In genomic region chr9:36018755-36019720, GRCh38 we compare ENCODE assay signal across 26 cellular contexts. TPM values are rescaled to one million over a fixed set of nuclear protein-coding genes. Genes with fewer than 3 reads are reported as not detected.
DNase-seq lines count a peak whose midpoint lies in the region; ATAC-seq and TF ChIP-seq lines count a peak whose summit lies in the region.
"Had no signal": no experiment of that assay in that cellular context is flagged by ENCODE, and none has a peak within 500 bp of the region (broad histone marks: within the 10 kb centered on the region; RNA-seq: fewer than 3 reads in every experiment).

No MANE protein-coding gene starts in this region.

- H3K27ac ChIP-seq in SK-N-SH (ENCODE audit: low read depth in 2 of 2, low read length in 1 of 2), result peak overlapping the region; percentile 66 to 68
- H3K27ac ChIP-seq in fibroblast of lung (ENCODE audit: insufficient read depth, low read length), result no peak overlapping the region
- peak overlapping the region in 4 of 5 donors; percentile 13 to 62 (median 56) for H3K27ac ChIP-seq in stomach
- H3K27ac ChIP-seq: neutrophil, prostate gland, tibial nerve had no signal

- H2AFZ ChIP-seq in SK-N-SH (ENCODE audit: low read depth) (peak overlapping the region; percentile 45; the same call in 1 of the 2 replicates), fibroblast of lung (ENCODE audit: low read length) (no peak overlapping the region)

- TF ChIP-seq RAD21 in SK-N-SH (IDR thresholded peaks at IDR 0.05; ENCODE audit: low read length), result no peak

- no peak for TF ChIP-seq POLR2A in stomach (IDR thresholded peaks at IDR 0.05)

- WGBS in SK-N-SH (ENCODE audit: low lambda C conversion rate), result 69% methylated on average over 9 of the region's 9 CpGs
- 62 to 78% (median 74%) methylated on average over 9 of the region's 9 CpGs for WGBS in stomach, 5 donors

- DNase-seq in EH (ENCODE audit: low read depth) (peak; percentile 85), SK-N-SH (peak; percentile 33), fibroblast of lung (ENCODE audit: low read depth in 2 of 2) (peak; percentile 64 to 89), stomach (no peak), NCI-H187 treated with DMSO at 0.1 percent for 48 hours (lab: John Stamatoyannopoulos, UW) (no peak), islet precursor cell (no peak)
- DNase-seq: activated CD4-positive, alpha-beta memory T cell treated with anti-CD3 and anti-CD28 coated beads for 36 hours; activated CD4-positive, alpha-beta T cell treated with anti-CD3 and anti-CD28 coated beads for 1 hour; activated naive CD4-positive, alpha-beta T cell; activated T-cell treated with anti-CD3 and anti-CD28 coated beads, Interleukin-2, amount 50 U/mL, for 72 hours; Calu3; H7; Karpas-422; naive B cell; NCI-H1436 treated with DMSO at 0.1 percent for 48 hours; NCI-H226; NCI-H526 treated with DMSO at 0.1 percent for 48 hours; Right ventricle myocardium superior; stimulated activated CD4-positive, alpha-beta T cell treated with anti-CD3 and anti-CD28 coated beads, Interleukin-12 subunit alpha, Interleukin-12 subunit beta, amount 100 ng/mL, for 4 hours; stimulated activated CD4-positive, alpha-beta T cell treated with anti-CD3 and anti-CD28 coated beads, Interleukin-2, amount 100 ng/mL, for 48 hours had no signal

- H3K4me3 ChIP-seq in SK-N-SH (ENCODE audit: low read depth in 2 of 2, low read length in 1 of 2) (no peak overlapping the region), fibroblast of lung (replicated peaks in 1 of 4; ENCODE audit: control extremely low read depth in 1 of 4, insufficient read depth in 1 of 4, low read depth in 3 of 4, low read length in 4 of 4) (no peak overlapping the region), stomach (no peak overlapping the region)
- H3K4me3 ChIP-seq: prostate gland, tibial nerve had no signal

- TF ChIP-seq EP300 in SK-N-SH (IDR thresholded peaks at IDR 0.05; ENCODE audit: borderline replicate concordance in 1 of 2, low read depth in 1 of 2, low read length in 1 of 2), result peak; percentile 8 to 51; a peak in 2 of 4 replicates
- TF ChIP-seq EP300 in stomach (IDR thresholded peaks at IDR 0.05), result no peak

- H3K4me1 ChIP-seq in SK-N-SH (ENCODE audit: control insufficient read depth in 1 of 2, insufficient read depth in 2 of 2, low read depth in 1 of 2, low read length in 1 of 2) (peaks cover 0 to 7% of the 10 kb centered on the region in 2 experiments; a peak in 2 of 4 replicates), fibroblast of lung (ENCODE audit: control insufficient read depth, extremely low read depth, insufficient read depth, low read length) (peaks cover 2% of the 10 kb centered on the region), stomach (peaks cover 0 to 4% (median 0%) of the 10 kb centered on the region in 4 donors)
- H3K4me1 ChIP-seq: prostate gland, tibial nerve had no signal

- TF ChIP-seq CTCF in SK-N-SH (IDR thresholded peaks at IDR 0.05) (no peak), fibroblast of lung (conservative IDR thresholded peaks at IDR 0.05 in 1 of 2, IDR thresholded peaks at IDR 0.05 in 1 of 2; ENCODE audit: low read depth in 1 of 2, low read length in 2 of 2) (no peak), stomach (IDR thresholded peaks at IDR 0.05) (no peak)

- no peaks in the 10 kb centered on the region for H3K27me3 ChIP-seq in SK-N-SH (ENCODE audit: insufficient read depth)
- H3K27me3 ChIP-seq in fibroblast of lung (ENCODE audit: control insufficient read depth, insufficient read depth, low read length), result no peaks in the 10 kb centered on the region
- H3K27me3 ChIP-seq in stomach, result no peaks in the 10 kb centered on the region
- H3K27me3 ChIP-seq: neutrophil, tibial nerve had no signal

- POLR2A ChIA-PET in SK-N-SH (lab: Yijun Ruan, JAX), result no interaction called here

- no peaks in the 10 kb centered on the region for H3K9me2 ChIP-seq in SK-N-SH

- H3K36me3 ChIP-seq in SK-N-SH (replicated peaks in 1 of 2; ENCODE audit: control insufficient read depth in 1 of 2, insufficient read depth in 2 of 2, low read length in 1 of 2) (no peaks in the 10 kb centered on the region), fibroblast of lung (ENCODE audit: control insufficient read depth, insufficient read depth, low read length) (no peaks in the 10 kb centered on the region), stomach (no peaks in the 10 kb centered on the region)
- H3K36me3 ChIP-seq: neutrophil, prostate gland, tibial nerve had no signal

- intact Hi-C loops in stomach (cut with DNase I; ENCODE audit: low total_unique reads), result no loop called here

- no peak for ATAC-seq in HG02678 (IDR thresholded peaks at IDR 0.05; ENCODE audit: unreplicated experiment)
- ATAC-seq: activated T-cell treated with anti-CD3 and anti-CD28 coated beads, Interleukin-2, amount 50 U/mL, for 72 hours; Panc1; sciatic nerve had no signal

- H3K9me3 ChIP-seq in SK-N-SH, result no peaks in the 10 kb centered on the region
- H3K9me3 ChIP-seq in fibroblast of lung (ENCODE audit: control insufficient read depth, insufficient read depth, low read depth, low read length), result no peaks in the 10 kb centered on the region
- no peaks in the 10 kb centered on the region for H3K9me3 ChIP-seq in stomach
- H3K9me3 ChIP-seq: neutrophil, prostate gland, tibial nerve had no signal

- H3K9ac ChIP-seq in SK-N-SH (no peak overlapping the region), fibroblast of lung (ENCODE audit: insufficient read depth, low read length) (no peak overlapping the region)

- H3K79me2 ChIP-seq in SK-N-SH (ENCODE audit: insufficient read depth) (no peaks in the 10 kb centered on the region), fibroblast of lung (ENCODE audit: control insufficient read depth, insufficient read depth, low read length) (no peaks in the 10 kb centered on the region)

- H4K20me1 ChIP-seq in SK-N-SH (ENCODE audit: insufficient read depth) (no peaks in the 10 kb centered on the region), fibroblast of lung (ENCODE audit: control insufficient read depth, extremely low read depth, insufficient read depth, low read length) (no peaks in the 10 kb centered on the region)

- CTCF ChIA-PET in SK-N-SH (lab: Yijun Ruan, JAX), result interaction anchor here (0.6 to 4.0 kb wide), 11 partner anchors 10 to 229 kb away, joined by 3 to 53 read pairs (median 3); no protein-coding TSS in a partner anchor

- H3K4me2 ChIP-seq in SK-N-SH (0 out of 2 replicates have a peak overlapping the region, but pooled peaks have one; percentile 1), fibroblast of lung (ENCODE audit: extremely low read depth, insufficient read depth, low read length) (no peak overlapping the region)

- H3F3A ChIP-seq in SK-N-SH (replicated peaks; ENCODE audit: insufficient read depth), result no peaks in the 10 kb centered on the region

TF ChIP-seq in SK-N-SH, 30 proteins besides CTCF, POLR2A, EP300 and RAD21:
- TF ChIP-seq, protein P1, sequence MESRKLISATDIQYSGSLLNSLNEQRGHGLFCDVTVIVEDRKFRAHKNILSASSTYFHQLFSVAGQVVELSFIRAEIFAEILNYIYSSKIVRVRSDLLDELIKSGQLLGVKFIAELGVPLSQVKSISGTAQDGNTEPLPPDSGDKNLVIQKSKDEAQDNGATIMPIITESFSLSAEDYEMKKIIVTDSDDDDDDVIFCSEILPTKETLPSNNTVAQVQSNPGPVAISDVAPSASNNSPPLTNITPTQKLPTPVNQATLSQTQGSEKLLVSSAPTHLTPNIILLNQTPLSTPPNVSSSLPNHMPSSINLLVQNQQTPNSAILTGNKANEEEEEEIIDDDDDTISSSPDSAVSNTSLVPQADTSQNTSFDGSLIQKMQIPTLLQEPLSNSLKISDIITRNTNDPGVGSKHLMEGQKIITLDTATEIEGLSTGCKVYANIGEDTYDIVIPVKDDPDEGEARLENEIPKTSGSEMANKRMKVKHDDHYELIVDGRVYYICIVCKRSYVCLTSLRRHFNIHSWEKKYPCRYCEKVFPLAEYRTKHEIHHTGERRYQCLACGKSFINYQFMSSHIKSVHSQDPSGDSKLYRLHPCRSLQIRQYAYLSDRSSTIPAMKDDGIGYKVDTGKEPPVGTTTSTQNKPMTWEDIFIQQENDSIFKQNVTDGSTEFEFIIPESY (IDR thresholded peaks at IDR 0.05; ENCODE audit: borderline replicate concordance, low read depth), result no peak
- TF ChIP-seq FOXJ3 (CRISPR knock-in tag; IDR thresholded peaks at IDR 0.05) (no peak), MEF2A (IDR thresholded peaks at IDR 0.05; ENCODE audit: borderline replicate concordance, low read depth) (peak; percentile 38; the same call in 1 of the 2 replicates), NFIC (IDR thresholded peaks at IDR 0.05; ENCODE audit: borderline replicate concordance) (no peak), USF2 (IDR thresholded peaks at IDR 0.05; ENCODE audit: borderline replicate concordance, low read depth, low read length) (no peak), POLR2AphosphoS5 (IDR thresholded peaks at IDR 0.05; ENCODE audit: low read depth, low read length) (peak; percentile 20; the same call in 1 of the 2 replicates), YY1 (IDR thresholded peaks at IDR 0.05; ENCODE audit: low read depth) (no peak), RCOR1 (IDR thresholded peaks at IDR 0.05; ENCODE audit: low read length) (0 out of 2 replicates have a peak, but pooled peaks have one; percentile 24), FOSL2 (IDR thresholded peaks at IDR 0.05; ENCODE audit: borderline replicate concordance, low read depth) (no peak), SMC3 (IDR thresholded peaks at IDR 0.05; ENCODE audit: low read depth, low read length) (no peak), FOXM1 (IDR thresholded peaks at IDR 0.05; ENCODE audit: low read depth) (no peak)
TF ChIP-seq in SK-N-SH: peak in this region for 3.

RNA-seq across cellular contexts. Expression of gene RECK, which starts 17.7 kb away (rescaled TPM):
- polyA plus RNA-seq in SK-N-SH (2012; rRNA removed) (22.8 and 27.3 TPM in 2 replicates), fibroblast of lung (108 and 212 TPM in 2 replicates), stomach (1 to 10 TPM; 2.3 to 4.7 (median 2.3) TPM)
- polyA plus RNA-seq in SK-N-SH (2012; cell fraction: cytosol; rRNA removed), result 26.6 and 29.4 TPM in 2 replicates
- polyA plus RNA-seq in SK-N-SH (2012; cell fraction: nucleus; rRNA removed), result 22.2 and 34.2 TPM in 2 replicates
- total RNA-seq in fibroblast of lung (43.1 and 98.4 TPM in 2 replicates), stomach (10 to 100 TPM in 3 of 5 donors, 1 to 10 TPM in 2; 4.3 to 19.3 (median 13.3) TPM)
- 55.3 and 111 TPM in 2 replicates for polyA plus RNA-seq in fibroblast of lung (2012)
- 49.6 and 82.2 TPM in 2 replicates for polyA minus RNA-seq in fibroblast of lung (ENCODE audit: low replicate concordance)

Comparison
In these comparisons a context has a peak if more than half of its experiments do, and no peak if none do; other contexts are left out.
1. DNase-seq: peak in EH (single experiment), SK-N-SH (single experiment) and fibroblast of lung (2 of 2); none in stomach (single experiment), NCI-H187 treated with DMSO at 0.1 percent for 48 hours (single experiment) and islet precursor cell (single experiment).